In the genomic region with DNA sequence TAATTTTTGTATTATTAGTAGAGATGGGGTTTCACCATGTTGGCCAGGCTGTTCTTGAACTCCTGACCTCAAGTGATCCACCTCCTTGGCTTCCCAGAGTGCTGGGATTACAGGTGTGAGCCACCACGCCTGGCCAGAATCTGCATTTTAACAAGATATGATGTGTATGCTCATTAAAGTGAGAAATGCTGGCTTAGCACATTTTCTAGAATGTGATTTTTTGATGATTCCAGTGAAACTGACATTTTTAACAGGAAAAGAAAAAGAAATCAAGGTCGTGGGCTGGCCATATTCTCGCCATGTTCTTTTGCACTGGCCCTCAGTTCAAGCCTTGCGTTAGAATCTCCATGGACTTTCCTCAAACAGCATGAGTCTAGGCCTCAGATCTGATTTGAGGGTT, we compare ENCODE assay signal across 21 cellular contexts.
"Had no signal": no experiment of that assay in that cellular context is flagged by ENCODE, and none has a peak within 500 bp of the region (broad histone marks: within the 10 kb centered on the region; RNA-seq: fewer than 3 reads in every experiment).

No MANE protein-coding gene starts in this region.

- H3K9me3 ChIP-seq: MG63, SJCRH30 had no signal

- H3K4me3 ChIP-seq: MG63, SJCRH30 had no signal

- DNase-seq: Karpas-422, KG1, MG63, NCI-H1092, NCI-H1105 treated with DMSO at 0.1 percent for 48 hours, NCI-H1417 treated with DMSO at 0.1 percent for 48 hours, NCI-H146, NCI-H1694 treated with DMSO at 0.1 percent for 48 hours, NCI-H1930, NCI-H2081, NCI-H2107, NCI-H2227 treated with DMSO at 0.1 percent for 48 hours, NCI-H524, NCI-H526 treated with DMSO at 0.1 percent for 48 hours, NCI-H748 treated with DMSO at 0.1 percent for 48 hours, PC-3, SHP77 treated with DMSO at 0.1 percent for 48 hours, SJCRH30, T-helper 1 cell had no signal

- ATAC-seq: Panc1, PC-3, Right ventricle myocardium inferior had no signal

- H3K4me1 ChIP-seq: SJCRH30 had no signal

- H3K27ac ChIP-seq: SJCRH30 had no signal

- H3K27me3 ChIP-seq: MG63, SJCRH30 had no signal

- H3K36me3 ChIP-seq: MG63, SJCRH30 had no signal
